Comparison of ENCODE assay signal across 8 cellular contexts in the genomic region with DNA sequence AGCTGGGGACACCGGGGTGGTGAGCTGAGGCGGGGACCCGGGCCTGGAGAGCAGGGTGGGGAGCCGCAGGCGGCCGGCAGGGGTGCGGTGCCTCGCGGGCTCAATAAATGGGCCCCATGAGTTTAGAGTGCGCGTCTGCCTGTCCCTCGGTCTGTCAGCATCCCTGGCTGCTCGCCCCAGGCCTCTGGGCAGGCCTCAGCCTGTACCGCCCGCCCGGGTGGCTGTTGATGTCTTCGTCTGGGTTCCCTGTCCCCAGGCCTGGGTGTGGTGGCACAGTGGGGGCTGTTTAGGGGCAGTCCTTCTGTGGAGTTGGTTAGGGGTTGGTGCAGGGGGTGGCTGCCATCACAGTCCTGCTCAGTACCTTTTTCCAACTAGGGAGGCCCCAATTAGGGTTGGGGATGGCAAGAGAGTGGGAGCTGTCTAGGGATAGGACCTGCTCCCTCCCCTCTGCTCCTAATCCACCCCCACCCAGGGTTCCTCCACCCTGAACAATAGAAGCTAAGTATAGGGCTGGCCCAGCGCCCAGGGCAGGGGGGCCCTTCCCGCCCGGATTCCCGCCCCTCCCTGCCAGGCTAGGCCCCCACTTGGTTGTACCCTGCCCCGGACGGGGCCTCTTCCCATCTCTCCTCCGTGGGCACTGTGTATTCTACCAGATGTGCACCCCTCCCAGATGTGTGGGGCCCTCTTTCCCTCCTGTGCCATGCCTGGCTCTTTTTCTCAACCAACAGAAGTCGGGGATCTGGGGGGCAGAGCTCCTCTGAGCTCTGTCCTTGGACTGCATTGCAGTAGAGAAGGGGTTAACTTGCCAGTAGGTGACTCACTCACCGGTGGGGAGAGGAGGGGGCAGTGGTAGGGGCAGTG. TPM values are rescaled to one million over a fixed set of nuclear protein-coding genes. Genes with fewer than 3 reads are reported as not detected.
DNase-seq lines count a peak whose midpoint lies in the region; ATAC-seq and TF ChIP-seq lines count a peak whose summit lies in the region.

No MANE protein-coding gene starts in this region.

- DNase-seq in activated T-cell treated with anti-CD3 and anti-CD28 coated beads for 48 hours (ENCODE audit: low read depth): peak; percentile 31
- no peak for DNase-seq in activated T-cell treated with anti-CD3 and anti-CD28 coated beads for 4 hours
- DNase-seq in NCI-H69 (lab: John Stamatoyannopoulos, UW): peak; percentile 99
- DNase-seq in body of pancreas: peak; percentile 40 to 71 (median 49)
- DNase-seq in iPS-NIHi11 (ENCODE audit: low spot score): peak; percentile 56

- TF ChIP-seq CTCF in body of pancreas (IDR thresholded peaks at IDR 0.05): no peak

- H3K27ac ChIP-seq in body of pancreas (peak overlapping the region; percentile 83 to 92 (median 86)), skeletal muscle tissue (ENCODE audit: low read depth, low read length) (peak overlapping the region; percentile 92)

- peak overlapping the region; percentile 61 to 74 (median 72) for H3K9ac ChIP-seq in skeletal muscle tissue (ENCODE audit: low read depth in 1 of 3, low read length in 3 of 3)

- WGBS in body of pancreas, 2 donors: 30 to 52% methylated on average over 10 to 22 of the region's 26 CpGs

- H3K4me3 ChIP-seq in body of pancreas: no peak overlapping the region
- H3K4me3 ChIP-seq in skeletal muscle tissue (ENCODE audit: low read length in 3 of 3): peak overlapping the region; percentile 43 to 60 (median 51)

- TF ChIP-seq POLR2A in body of pancreas (IDR thresholded peaks at IDR 0.05): no peak

- H3K9me3 ChIP-seq in body of pancreas: no peaks in the 10 kb centered on the region
- no peaks in the 10 kb centered on the region for H3K9me3 ChIP-seq in skeletal muscle tissue (ENCODE audit: control insufficient read depth in 3 of 3, low read length in 3 of 3)

- intact Hi-C loops in body of pancreas (cut with DNase I): no loop called here

- H3K27me3 ChIP-seq in body of pancreas (no peaks in the 10 kb centered on the region), skeletal muscle tissue (ENCODE audit: control insufficient read depth in 3 of 3, insufficient read depth in 3 of 3, low read length in 3 of 3) (no peaks in the 10 kb centered on the region)

- ATAC-seq in body of pancreas (no peak), HG02870 (IDR thresholded peaks at IDR 0.05; ENCODE audit: unreplicated experiment) (no peak), HG03571 (IDR thresholded peaks at IDR 0.05; ENCODE audit: unreplicated experiment) (no peak)

- H3K36me3 ChIP-seq in body of pancreas (replicated peaks in 1 of 2; ENCODE audit: insufficient read depth in 1 of 2, low read depth in 2 of 2) (no peaks in the 10 kb centered on the region), skeletal muscle tissue (ENCODE audit: control insufficient read depth in 3 of 3, insufficient read depth in 3 of 3, low read length in 3 of 3) (peaks cover 0 to 3% (median 0%) of the 10 kb centered on the region in 3 donors)

- H3K4me1 ChIP-seq in body of pancreas: peaks cover 80% of the 10 kb centered on the region
- H3K4me1 ChIP-seq in skeletal muscle tissue (ENCODE audit: control insufficient read depth in 3 of 3, insufficient read depth in 3 of 3, low read length in 3 of 3): peaks cover 68 to 82% (median 75%) of the 10 kb centered on the region in 3 donors

RNA-seq across cellular contexts. Expression of gene CIC, which starts 12.4 kb away (rescaled TPM):
- total RNA-seq in body of pancreas (10 to 100 TPM; 40.5 to 61.0 TPM), skeletal muscle tissue (10.4 TPM)

RNA-seq across cellular contexts. Expression of gene PRR19, which starts 20.5 kb away (rescaled TPM):
- total RNA-seq in body of pancreas (under 1 TPM in 1 of 2 donors, not detected in 1; 0.52 TPM), skeletal muscle tissue (not detected)

RNA-seq across cellular contexts. Expression of gene PAFAH1B3, which starts 21.0 kb away (rescaled TPM):
- total RNA-seq in body of pancreas (10 to 100 TPM in 1 of 2 donors, 1 to 10 TPM in 1; 7.9 to 12.5 TPM), skeletal muscle tissue (29.2 TPM)

RNA-seq across cellular contexts. Expression of gene ERF, which starts 26.5 kb away (rescaled TPM):
- total RNA-seq in body of pancreas: 10 to 100 TPM; 10.6 to 31.6 TPM
- total RNA-seq in skeletal muscle tissue: 12.0 TPM

RNA-seq across cellular contexts. Expression of gene TMEM145, which starts 31.7 kb away (rescaled TPM):
- total RNA-seq in body of pancreas: not detected
- 0.52 TPM for total RNA-seq in skeletal muscle tissue

Comparison
In these comparisons a context has a peak if more than half of its experiments do, and no peak if none do; other contexts are left out.
1. H3K4me3 ChIP-seq: peak in skeletal muscle tissue (3 of 3); none in body of pancreas (0 of 2).